In the genomic region with DNA sequence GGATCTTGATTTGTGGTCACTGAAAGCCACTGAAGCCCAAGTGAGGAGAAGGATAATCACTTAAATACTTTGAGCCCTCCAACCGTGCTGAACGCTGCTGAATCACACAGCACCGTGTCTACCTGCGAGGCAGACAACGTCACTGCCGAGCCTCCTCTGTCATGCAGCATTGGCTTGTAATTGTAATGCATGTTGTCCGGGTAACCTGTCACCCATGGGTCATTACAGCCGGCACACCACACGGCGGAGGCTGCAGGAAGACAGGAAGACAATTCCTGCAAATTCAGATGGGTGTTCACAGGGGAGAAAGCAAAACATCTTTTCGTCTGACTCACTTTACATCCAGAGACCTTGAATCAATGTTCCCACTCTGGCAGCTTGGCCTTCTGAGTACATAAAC, we compare ENCODE assay signal across 36 cellular contexts.
DNase-seq lines count a peak whose midpoint lies in the region; ATAC-seq, FAIRE-seq and TF ChIP-seq lines count a peak whose summit lies in the region.
"Had no signal": no experiment of that assay in that cellular context is flagged by ENCODE, and none has a peak within 500 bp of the region (broad histone marks: within the 10 kb centered on the region; RNA-seq: fewer than 3 reads in every experiment).

No MANE protein-coding gene starts in this region.

- no peak overlapping the region for H2AK5ac ChIP-seq in H1 (ENCODE audit: low read depth, low read length)

- intact Hi-C loops in lower lobe of right lung (cut with DNase I) = no loop called here

- H3K23me2 ChIP-seq in H1 (ENCODE audit: low read depth, low read length) = no peaks in the 10 kb centered on the region

- H2BK120ac ChIP-seq in H1 (replicated peaks; ENCODE audit: low read depth, low read length) = no peak overlapping the region

- H4K5ac ChIP-seq in H1 (ENCODE audit: insufficient read length, low read depth, low read length) = no peak overlapping the region

- H3K4me1 ChIP-seq in HUES48 (ENCODE audit: control insufficient read depth, insufficient read depth, low read length) (peaks cover 16% of the 10 kb centered on the region), H1 (replicated peaks in 1 of 4; ENCODE audit: control insufficient read depth in 3 of 4, insufficient read depth in 4 of 4, low read length in 3 of 4) (peaks cover 2 to 33% (median 10%) of the 10 kb centered on the region in 4 experiments), lower lobe of right lung (no peaks in the 10 kb centered on the region)
- H3K4me1 ChIP-seq: BE2C, heart left ventricle, parathyroid adenoma, Peyer's patch had no signal

- TF ChIP-seq RAD21 in H1 (IDR thresholded peaks at IDR 0.05 in 1 of 2, conservative IDR thresholded peaks at IDR 0.05 in 1 of 2; ENCODE audit: low read depth in 2 of 2, low read length in 2 of 2) = no peak

- no peak overlapping the region for H3K4me3 Mint-ChIP-seq in HFFc6
- H3K4me3 Mint-ChIP-seq: activated CD8-positive, alpha-beta memory T cell treated with anti-CD3 and anti-CD28 coated beads, Interleukin-2, amount 10 ng/mL, durations not matched to agents 7 days and 5 days; activated naive CD4-positive, alpha-beta T cell treated with anti-CD3 and anti-CD28 coated beads, Interleukin-2, amount 10 ng/mL, durations not matched to agents 7 days and 5 days; activated T-cell treated with anti-CD3 and anti-CD28 coated beads, Interleukin-2, amount 50 U/mL, for 72 hours; CD8-positive, alpha-beta memory T cell; effector memory CD8-positive, alpha-beta T cell; natural killer cell; type B pancreatic cell had no signal

- H2AFZ ChIP-seq in H1 (ENCODE audit: low read length) = no peak overlapping the region
- H2AFZ ChIP-seq: parathyroid adenoma had no signal

- CTCF ChIA-PET in H1 (lab: Charles Lee; ENCODE audit: partially characterized antibody) = interaction anchor here (0.6 to 2.6 kb wide), 6 partner anchors 9 to 1684 kb away, joined by 3 to 13 read pairs (median 6); no protein-coding TSS in a partner anchor

- no peak overlapping the region for H3K4ac ChIP-seq in H1 (replicated peaks; ENCODE audit: insufficient read length, low read depth, low read length)

- H3K27ac ChIP-seq in HUES48 (ENCODE audit: low read depth, low read length) = peak overlapping the region; percentile 10
- peak overlapping the region; percentile 10; the same call in 1 of the 2 replicates for H3K27ac ChIP-seq in H1 (ENCODE audit: low read depth, low read length)
- no peak overlapping the region for H3K27ac ChIP-seq in lower lobe of right lung
- H3K27ac ChIP-seq: coronary artery, heart left ventricle, HL-60, parathyroid adenoma, Peyer's patch had no signal

- H3K23ac ChIP-seq in H1 (ENCODE audit: insufficient read length) = no peak overlapping the region

- H3K27me3 ChIP-seq in HUES48 (ENCODE audit: control insufficient read depth, insufficient read depth, low read length) (no peaks in the 10 kb centered on the region), H1 (replicated peaks in 1 of 4; ENCODE audit: control insufficient read depth in 3 of 4, extremely low read depth in 1 of 4, insufficient read depth in 3 of 4, low read length in 3 of 4) (no peaks in the 10 kb centered on the region), lower lobe of right lung (ENCODE audit: low read depth) (no peaks in the 10 kb centered on the region)
- H3K27me3 ChIP-seq: BE2C, heart left ventricle, Peyer's patch had no signal

- H2BK15ac ChIP-seq in H1 (ENCODE audit: low read length) = no peak overlapping the region

- FAIRE-seq in H1 (lab: Jason Lieb, UNC) = peak; percentile 62
- FAIRE-seq: bronchial epithelial cell, GM18507 had no signal

- H3K9me3 ChIP-seq in HUES48 (ENCODE audit: control insufficient read depth, insufficient read depth, low read length) (no peaks in the 10 kb centered on the region), H1 (ENCODE audit: insufficient read depth in 2 of 2, low read depth in 1 of 2, low read length in 1 of 2) (no peaks in the 10 kb centered on the region), lower lobe of right lung (no peaks in the 10 kb centered on the region)
- H3K9me3 ChIP-seq: BE2C, heart left ventricle, Peyer's patch had no signal

- H3K9me3 Mint-ChIP-seq in HFFc6 = peaks cover 65% of the 10 kb centered on the region
- H3K9me3 Mint-ChIP-seq: activated naive CD4-positive, alpha-beta T cell treated with anti-CD3 and anti-CD28 coated beads, Interleukin-2, amount 10 ng/mL, durations not matched to agents 7 days and 5 days; activated T-cell treated with anti-CD3 and anti-CD28 coated beads, Interleukin-2, amount 50 U/mL, for 72 hours; CD8-positive, alpha-beta memory T cell; effector memory CD8-positive, alpha-beta T cell; natural killer cell; type B pancreatic cell had no signal

- H2BK5ac ChIP-seq in H1 (ENCODE audit: low read depth, low read length) = no peak overlapping the region

- H3K27ac Mint-ChIP-seq in HFFc6 = no peak overlapping the region
- H3K27ac Mint-ChIP-seq: activated CD8-positive, alpha-beta memory T cell treated with anti-CD3 and anti-CD28 coated beads, Interleukin-2, amount 10 ng/mL, durations not matched to agents 7 days and 5 days; activated naive CD4-positive, alpha-beta T cell treated with anti-CD3 and anti-CD28 coated beads, Interleukin-2, amount 10 ng/mL, durations not matched to agents 7 days and 5 days; activated T-cell treated with anti-CD3 and anti-CD28 coated beads, Interleukin-2, amount 50 U/mL, for 72 hours; CD8-positive, alpha-beta memory T cell; effector memory CD8-positive, alpha-beta T cell; natural killer cell; type B pancreatic cell had no signal

- no peak overlapping the region for H3K9ac ChIP-seq in HUES48 (ENCODE audit: low read depth, low read length)
- no peak overlapping the region for H3K9ac ChIP-seq in H1 (replicated peaks in 1 of 4; ENCODE audit: extremely low read depth in 1 of 4, low read depth in 3 of 4, low read length in 3 of 4)
- H3K9ac ChIP-seq: parathyroid adenoma had no signal

- no peaks in the 10 kb centered on the region for H3K4me1 Mint-ChIP-seq in HFFc6 (ENCODE audit: low read depth)
- H3K4me1 Mint-ChIP-seq: activated CD8-positive, alpha-beta memory T cell treated with anti-CD3 and anti-CD28 coated beads, Interleukin-2, amount 10 ng/mL, durations not matched to agents 7 days and 5 days; activated naive CD4-positive, alpha-beta T cell treated with anti-CD3 and anti-CD28 coated beads, Interleukin-2, amount 10 ng/mL, durations not matched to agents 7 days and 5 days; CD8-positive, alpha-beta memory T cell had no signal

- H4K91ac ChIP-seq in H1 (replicated peaks; ENCODE audit: insufficient read length, low read length) = no peak overlapping the region

- H4K8ac ChIP-seq in H1 (ENCODE audit: extremely low read depth, insufficient read depth, low read length) = no peak overlapping the region

- WGBS in H1 (ENCODE audit: extremely low coverage in 1 of 2, insufficient coverage in 1 of 2, insufficient read length in 1 of 2, insufficient replicate concordance in 2 of 2, low coverage in 1 of 2, low lambda C conversion rate in 2 of 2, missing lambda C conversion rate in 1 of 2), 2 experiments = 36% methylated on average over 11 of the region's 11 CpGs; no CpG with 5 or more reads in 1 of the 2 experiments

- H3K27me3 Mint-ChIP-seq in HFFc6 (ENCODE audit: insufficient read depth) = peaks cover 4% of the 10 kb centered on the region
- H3K27me3 Mint-ChIP-seq: activated CD8-positive, alpha-beta memory T cell treated with anti-CD3 and anti-CD28 coated beads, Interleukin-2, amount 10 ng/mL, durations not matched to agents 7 days and 5 days; activated naive CD4-positive, alpha-beta T cell treated with anti-CD3 and anti-CD28 coated beads, Interleukin-2, amount 10 ng/mL, durations not matched to agents 7 days and 5 days; type B pancreatic cell had no signal

- DNase-seq in ELF-1 (ENCODE audit: low read depth, low spot score) = peak; percentile 44
- DNase-seq in H1 (ENCODE audit: low read depth in 1 of 2, low spot score in 2 of 2) = peak in 1 of 2 experiments; percentile 34
- peak; percentile 11 for DNase-seq in lower lobe of right lung
- DNase-seq in hepatic stellate cell (ENCODE audit: low spot score) = no peak
- no peak for DNase-seq in HFFc6
- DNase-seq in COR-L47 (lab: John Stamatoyannopoulos, UW) = no peak
- DNase-seq: activated CD4-positive, alpha-beta T cell treated with anti-CD3 and anti-CD28 coated beads, Interleukin-2, amount 50 U/mL, for 1 hour; activated CD8-positive, alpha-beta memory T cell treated with anti-CD3 and anti-CD28 coated beads, Interleukin-2, amount 10 ng/mL, durations not matched to agents 7 days and 5 days; activated naive CD4-positive, alpha-beta T cell treated with anti-CD3 and anti-CD28 coated beads, Interleukin-2, amount 10 ng/mL, durations not matched to agents 7 days and 5 days; activated T-cell treated with anti-CD3 and anti-CD28 coated beads, Interleukin-2, amount 50 U/mL, for 72 hours; amygdala; BE2C; CD8-positive, alpha-beta memory T cell; DMS79; effector memory CD8-positive, alpha-beta T cell; foreskin fibroblast; heart left ventricle; IMR-90; natural killer cell; NCI-H1694 treated with DMSO at 0.1 percent for 48 hours; NCI-H2171; right cardiac atrium; SIG-M5; stimulated activated CD4-positive, alpha-beta T cell treated with anti-CD3 and anti-CD28 coated beads, Interleukin-2, amount 100 ng/mL, for 48 hours; SW 1271; T1000 had no signal

- H3K4me3 ChIP-seq in HUES48 (ENCODE audit: low read depth, low read length) = no peak overlapping the region
- H3K4me3 ChIP-seq in H1 (ENCODE audit: extremely low read depth in 1 of 4, insufficient read depth in 2 of 4, low read depth in 3 of 4, low read length in 4 of 4) = no peak overlapping the region
- H3K4me3 ChIP-seq in lower lobe of right lung = no peak overlapping the region
- H3K4me3 ChIP-seq: coronary artery, heart left ventricle, Peyer's patch had no signal

- H3K36me3 Mint-ChIP-seq in HFFc6 (ENCODE audit: low read depth) = peaks cover 15% of the 10 kb centered on the region; the same call in 1 of the 2 replicates
- H3K36me3 Mint-ChIP-seq: activated CD8-positive, alpha-beta memory T cell treated with anti-CD3 and anti-CD28 coated beads, Interleukin-2, amount 10 ng/mL, durations not matched to agents 7 days and 5 days; activated naive CD4-positive, alpha-beta T cell treated with anti-CD3 and anti-CD28 coated beads, Interleukin-2, amount 10 ng/mL, durations not matched to agents 7 days and 5 days; CD8-positive, alpha-beta memory T cell; natural killer cell had no signal

- H3K56ac ChIP-seq in H1 (replicated peaks; ENCODE audit: insufficient read length, low read depth, low read length) = no peak overlapping the region

- no peaks in the 10 kb centered on the region for H3K36me3 ChIP-seq in HUES48 (ENCODE audit: control insufficient read depth, insufficient read depth, low read length)
- no peaks in the 10 kb centered on the region for H3K36me3 ChIP-seq in H1 (ENCODE audit: control insufficient read depth in 2 of 4, insufficient read depth in 4 of 4, low read length in 3 of 4)
- no peaks in the 10 kb centered on the region for H3K36me3 ChIP-seq in lower lobe of right lung
- H3K36me3 ChIP-seq: BE2C, heart left ventricle, Peyer's patch had no signal

- no peak overlapping the region for H3K14ac ChIP-seq in H1 (ENCODE audit: insufficient read length)

- POLR2A ChIA-PET in H1 (lab: Charles Lee; ENCODE audit: partially characterized antibody) = interaction anchor here (0.9 to 1.3 kb wide), 3 partner anchors 9 to 93 kb away, joined by 3 read pairs; no protein-coding TSS in a partner anchor

- ATAC-seq in lower lobe of right lung (no peak), HG03139 (IDR thresholded peaks at IDR 0.05; ENCODE audit: unreplicated experiment) (no peak)
- ATAC-seq: activated CD8-positive, alpha-beta memory T cell treated with anti-CD3 and anti-CD28 coated beads, Interleukin-2, amount 10 ng/mL, durations not matched to agents 7 days and 5 days; activated T-cell treated with anti-CD3 and anti-CD28 coated beads, Interleukin-2, amount 50 U/mL, for 72 hours; effector memory CD8-positive, alpha-beta T cell; esophagus mucosa; heart left ventricle; natural killer cell; right cardiac atrium had no signal

- peak overlapping the region; percentile 21 to 24; a peak in 2 of 4 replicates for H3K4me2 ChIP-seq in H1 (ENCODE audit: insufficient read depth in 1 of 2, low read depth in 2 of 2, low read length in 2 of 2)

- TF ChIP-seq POLR2A in H1 (IDR thresholded peaks at IDR 0.05; ENCODE audit: control extremely low read depth in 1 of 2, low read depth in 2 of 2, low read length in 2 of 2) = 0 out of 3 replicates have a peak, but pooled peaks of 1 of the 2 experiments have one; percentile 24

- TF ChIP-seq CTCF in H1 (IDR thresholded peaks at IDR 0.05; ENCODE audit: control extremely low read depth in 1 of 3, insufficient read depth in 1 of 3, low read depth in 1 of 3, low read length in 3 of 3) (no peak), lower lobe of right lung (IDR thresholded peaks at IDR 0.05) (no peak), HFFc6 (IDR thresholded peaks at IDR 0.05) (no peak)

- H3K18ac ChIP-seq in H1 (ENCODE audit: extremely low read depth, low read length) = no peak overlapping the region

- TF ChIP-seq EP300 in H1 (IDR thresholded peaks at IDR 0.05; ENCODE audit: borderline replicate concordance in 1 of 2, low read depth in 2 of 2, low read length in 2 of 2) = no peak; a peak in 1 of 3 replicates

- H2BK12ac ChIP-seq in H1 (ENCODE audit: low read depth, low read length) = 0 out of 2 replicates have a peak overlapping the region, but pooled peaks have one; percentile 0

- H4K20me1 ChIP-seq in H1 (replicated peaks in 1 of 2; ENCODE audit: control insufficient read depth in 1 of 2, insufficient read depth in 2 of 2, low read length in 2 of 2) = peaks cover 0 to 2% of the 10 kb centered on the region in 2 experiments

- H2BK20ac ChIP-seq in H1 (ENCODE audit: low read length) = no peak overlapping the region

- no peaks in the 10 kb centered on the region for H3K79me2 ChIP-seq in H1 (ENCODE audit: control insufficient read depth in 1 of 2, insufficient read depth in 2 of 2, low read length in 2 of 2)
- H3K79me2 ChIP-seq: parathyroid adenoma had no signal

- H3K79me1 ChIP-seq in H1 (ENCODE audit: low read depth, low read length) = no peaks in the 10 kb centered on the region

Comparison
In these comparisons a context has a peak if more than half of its experiments do, and no peak if none do; other contexts are left out.
1. DNase-seq: peak in ELF-1 (single experiment) and lower lobe of right lung (single experiment); none in hepatic stellate cell (single experiment), HFFc6 (single experiment) and COR-L47 (single experiment).